10 cellular contexts compared by ENCODE assay signal in the genomic region with DNA sequence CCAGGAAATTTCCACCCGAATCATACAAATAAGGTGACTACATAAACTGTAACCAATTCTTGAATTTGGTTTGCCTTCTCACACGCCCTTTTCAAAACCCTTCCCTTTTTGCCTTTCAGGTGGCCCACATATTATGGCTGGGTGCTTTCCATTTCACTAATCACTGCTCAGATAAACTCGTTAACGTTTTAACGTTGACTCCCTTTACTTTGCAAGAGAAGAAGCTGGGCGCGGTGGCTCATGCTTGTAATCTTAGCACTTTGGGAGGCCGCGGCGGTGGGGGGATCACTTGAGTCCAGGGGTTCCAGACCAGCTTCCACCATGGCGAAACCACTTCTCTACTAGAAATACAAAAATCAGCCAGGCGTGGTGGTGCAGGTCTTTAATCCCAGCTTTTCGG. TPM values are rescaled to one million over a fixed set of nuclear protein-coding genes. Genes with fewer than 3 reads are reported as not detected.
DNase-seq lines count a peak whose midpoint lies in the region; ATAC-seq and TF ChIP-seq lines count a peak whose summit lies in the region.
"Had no signal": no experiment of that assay in that cellular context is flagged by ENCODE, and none has a peak within 500 bp of the region (broad histone marks: within the 10 kb centered on the region; RNA-seq: fewer than 3 reads in every experiment).

No MANE protein-coding gene starts in this region.

- peak overlapping the region; percentile 72 to 74 for H3K9ac ChIP-seq in mucosa of rectum (ENCODE audit: low read depth in 1 of 2, low read length in 2 of 2)

- H3K27me3 ChIP-seq in heart right ventricle (peaks cover 0 to 24% (median 5%) of the 10 kb centered on the region in 7 donors), mucosa of rectum (ENCODE audit: control insufficient read depth in 2 of 2, insufficient read depth in 2 of 2, low read length in 2 of 2) (no peaks in the 10 kb centered on the region)

- intact Hi-C loops in heart right ventricle (cut with DNase I) (no loop called here), left cardiac atrium (cut with DNase I) (no loop called here), lower leg skin (cut with DNase I; ENCODE audit: low total_unique reads) (no loop called here)

- in situ Hi-C loops in astrocyte of the spinal cord (cut with HindIII; ENCODE audit: low sequenced_read_pairs), result no loop called here

- 18 to 23% methylated on average over 13 of the region's 13 CpGs for WGBS in heart right ventricle, 2 donors
- 16 to 20% methylated on average over 13 of the region's 13 CpGs for WGBS in lower leg skin, 2 donors

- no peak for TF ChIP-seq POLR2A in lower leg skin (IDR thresholded peaks at IDR 0.05)

- peak in 1 of 8 donors; percentile 11 for ATAC-seq in heart right ventricle
- ATAC-seq in left cardiac atrium, result no peak
- ATAC-seq in GM21825 (IDR thresholded peaks at IDR 0.05; ENCODE audit: unreplicated experiment), result no peak

- H3K4me1 ChIP-seq in heart right ventricle (peaks cover 0 to 14% (median 7%) of the 10 kb centered on the region in 9 donors), mucosa of rectum (ENCODE audit: control insufficient read depth in 2 of 2, insufficient read depth in 2 of 2, low read length in 2 of 2) (peaks cover 8 to 15% of the 10 kb centered on the region in 2 donors)

- no peaks in the 10 kb centered on the region for H3K36me3 ChIP-seq in heart right ventricle
- no peaks in the 10 kb centered on the region for H3K36me3 ChIP-seq in mucosa of rectum (ENCODE audit: control insufficient read depth in 2 of 2, insufficient read depth in 2 of 2, low read length in 2 of 2)

- H3K27ac ChIP-seq in heart right ventricle, result no peak overlapping the region
- H3K27ac ChIP-seq in mucosa of rectum (ENCODE audit: low read depth in 2 of 2, low read length in 2 of 2), result peak overlapping the region; percentile 83 to 86

- H3K9me3 ChIP-seq in heart right ventricle (no peaks in the 10 kb centered on the region), mucosa of rectum (ENCODE audit: control insufficient read depth in 2 of 2, low read length in 2 of 2) (no peaks in the 10 kb centered on the region)

- no peak for DNase-seq in heart right ventricle
- DNase-seq in left cardiac atrium, result no peak
- DNase-seq in astrocyte of the spinal cord (ENCODE audit: low read depth, low spot score), result no peak
- no peak for DNase-seq in CD1c-positive myeloid dendritic cell (ENCODE audit: extremely low spot score)
- DNase-seq in lower leg skin (ENCODE audit: low spot score in 2 of 2), result no peak
- DNase-seq in medulla oblongata (ENCODE audit: extremely low spot score), result no peak
- DNase-seq: activated CD4-positive, CD25-positive, alpha-beta regulatory T cell; DMS153 had no signal

- TF ChIP-seq CTCF in heart right ventricle (IDR thresholded peaks at IDR 0.05) (no peak), astrocyte of the spinal cord (IDR thresholded peaks at IDR 0.05; ENCODE audit: low read depth, low read length) (no peak), lower leg skin (IDR thresholded peaks at IDR 0.05) (no peak)

- H3K4me3 ChIP-seq in heart right ventricle, result peak overlapping the region; percentile 36 to 61 (median 48)
- H3K4me3 ChIP-seq in astrocyte of the spinal cord (ENCODE audit: low read depth, low read length), result peak overlapping the region; percentile 29
- peak overlapping the region; percentile 87 to 96 for H3K4me3 ChIP-seq in mucosa of rectum (ENCODE audit: low read length in 2 of 2)
- no peak overlapping the region for H3K4me3 ChIP-seq in lower leg skin (ENCODE audit: low read depth, poor library complexity, severe bottlenecking)

RNA-seq across cellular contexts. Expression of a gene that starts 19.8 kb away (rescaled TPM):
- total RNA-seq in heart right ventricle, result 100 to 1,000 TPM; 101 to 326 (median 158) TPM
- 10 to 100 TPM in 1 of 2 donors, 1 to 10 TPM in 1; 5.1 to 28.3 TPM for polyA plus RNA-seq in heart right ventricle
- 100 to 1,000 TPM; 106 to 110 TPM for total RNA-seq in left cardiac atrium
- total RNA-seq in lower leg skin, result 10 to 100 TPM; 36.7 to 82.9 (median 50.7) TPM

Comparison
In these comparisons a context has a peak if more than half of its experiments do, and no peak if none do; other contexts are left out.
1. H3K27ac ChIP-seq: peak in mucosa of rectum (2 of 2); none in heart right ventricle (0 of 10).